Comparison of ENCODE assay signal across 17 cellular contexts in genomic region chr5:74327339-74327685, GRCh38.
DNase-seq lines count a peak whose midpoint lies in the region; ATAC-seq and TF ChIP-seq lines count a peak whose summit lies in the region.
"Had no signal": no experiment of that assay in that cellular context is flagged by ENCODE, and none has a peak within 500 bp of the region (broad histone marks: within the 10 kb centered on the region; RNA-seq: fewer than 3 reads in every experiment).

No MANE protein-coding gene starts in this region.

- TF ChIP-seq CTCF in PC-9 (conservative IDR thresholded peaks at IDR 0.05): no peak
- TF ChIP-seq CTCF in right lobe of liver (IDR thresholded peaks at IDR 0.05): no peak

- no peak for TF ChIP-seq POLR2A in right lobe of liver (IDR thresholded peaks at IDR 0.05)

- H3K79me2 ChIP-seq in PC-9 (ENCODE audit: low read depth): no peaks in the 10 kb centered on the region

- no peak overlapping the region for H3K18ac ChIP-seq in neuronal stem cell (ENCODE audit: low read length)

- DNase-seq in PC-9 (no peak), neuronal stem cell (ENCODE audit: low spot score) (no peak), right lobe of liver (no peak), OCI-M1 (lab: John Stamatoyannopoulos, UW) (no peak), AG08395 (ENCODE audit: low spot score) (no peak)
- DNase-seq in central memory CD8-positive, alpha-beta T cell (ENCODE audit: low spot score in 2 of 2): no peak
- DNase-seq in CD4-positive, alpha-beta memory T cell: no peak
- DNase-seq: DMS153, NCI-H1092, NCI-H748 treated with DMSO at 0.1 percent for 48 hours had no signal

- no peaks in the 10 kb centered on the region for H3K79me1 ChIP-seq in neuronal stem cell (ENCODE audit: low read depth, low read length)

- H3K4me1 ChIP-seq in BLaER1 treated with 17β-estradiol and CSF1 and Interleukin-3, amounts not matched to agents 10 nM and 100 nM: peaks cover 14 to 26% (median 20%) of the 10 kb centered on the region in 10 experiments
- peaks cover 40% of the 10 kb centered on the region for H3K4me1 ChIP-seq in PC-9 (replicated peaks; ENCODE audit: insufficient read depth)
- H3K4me1 ChIP-seq in neuronal stem cell (ENCODE audit: control insufficient read depth in 2 of 2, insufficient read depth in 1 of 2, low read depth in 1 of 2, low read length in 2 of 2): peaks cover 4 to 18% of the 10 kb centered on the region in 2 donors
- no peaks in the 10 kb centered on the region for H3K4me1 ChIP-seq in right lobe of liver
- H3K4me1 ChIP-seq in CD4-positive, alpha-beta memory T cell (ENCODE audit: insufficient read depth, low read length): peaks cover 13% of the 10 kb centered on the region
- H3K4me1 ChIP-seq: adrenal gland had no signal

- no peaks in the 10 kb centered on the region for H3K9me3 ChIP-seq in BLaER1 treated with 17β-estradiol and CSF1 and Interleukin-3, amounts not matched to agents 10 nM and 100 nM (replicated peaks in 1 of 11)
- H3K9me3 ChIP-seq in PC-9 (ENCODE audit: insufficient read depth, low read depth) (no peaks in the 10 kb centered on the region), neuronal stem cell (replicated peaks in 1 of 2; ENCODE audit: control insufficient read depth in 2 of 2, insufficient read depth in 1 of 2, low read depth in 1 of 2, low read length in 2 of 2) (no peaks in the 10 kb centered on the region), right lobe of liver (no peaks in the 10 kb centered on the region)
- no peaks in the 10 kb centered on the region for H3K9me3 ChIP-seq in CD4-positive, alpha-beta memory T cell (ENCODE audit: control insufficient read depth in 1 of 2, low read length in 2 of 2)
- H3K9me3 ChIP-seq: adrenal gland, neutrophil had no signal

- H3K9ac ChIP-seq in BLaER1 treated with 17β-estradiol and CSF1 and Interleukin-3, amounts not matched to agents 10 nM and 100 nM: no peak overlapping the region
- no peak overlapping the region for H3K9ac ChIP-seq in neuronal stem cell (ENCODE audit: low read depth, low read length, poor library complexity)

- peaks cover 22% of the 10 kb centered on the region for H3F3A ChIP-seq in PC-9 (ENCODE audit: insufficient read depth, low read depth)

- H3K9me3 Mint-ChIP-seq in central memory CD8-positive, alpha-beta T cell: no peaks in the 10 kb centered on the region
- no peaks in the 10 kb centered on the region for H3K9me3 Mint-ChIP-seq in CD4-positive, alpha-beta memory T cell
- H3K9me3 Mint-ChIP-seq: activated CD4-positive, alpha-beta T cell treated with anti-CD3 and anti-CD28 coated beads, Interleukin-2, amount 10 ng/mL, durations not matched to agents 24 days and 14 days; activated T-cell treated with anti-CD3 and anti-CD28 coated beads, Interleukin-2, amount 50 U/mL, for 24 hours had no signal

- no peak overlapping the region for H2AK5ac ChIP-seq in neuronal stem cell (ENCODE audit: low read depth, low read length)

- POLR2A ChIA-PET in PC-9 (lab: Charles Lee; ENCODE audit: unreplicated experiment): interaction anchor here (0.6 to 1.0 kb wide), 2 partner anchors 55 to 276 kb away, joined by 5 to 13 read pairs; no protein-coding TSS in a partner anchor
- POLR2A ChIA-PET in CD4-positive, alpha-beta memory T cell (lab: Charles Lee; ENCODE audit: partially characterized antibody): no interaction called here

- H2AFZ ChIP-seq in PC-9 (no peak overlapping the region), neuronal stem cell (ENCODE audit: low read length) (peak overlapping the region; percentile 64)

- H3K27me3 ChIP-seq in BLaER1 treated with 17β-estradiol and CSF1 and Interleukin-3, amounts not matched to agents 10 nM and 100 nM: peaks cover 0 to 20% (median 0%) of the 10 kb centered on the region in 11 experiments; a peak in 4 of 22 replicates
- no peaks in the 10 kb centered on the region for H3K27me3 ChIP-seq in PC-9 (ENCODE audit: insufficient read depth, low read depth)
- no peaks in the 10 kb centered on the region for H3K27me3 ChIP-seq in neuronal stem cell (ENCODE audit: control insufficient read depth in 3 of 3, insufficient read depth in 3 of 3, low read depth in 1 of 3, low read length in 3 of 3)
- H3K27me3 ChIP-seq in right lobe of liver: no peaks in the 10 kb centered on the region
- H3K27me3 ChIP-seq in CD4-positive, alpha-beta memory T cell (ENCODE audit: insufficient read depth, low read length): no peaks in the 10 kb centered on the region
- H3K27me3 ChIP-seq: adrenal gland had no signal

- no peak overlapping the region for H3K4ac ChIP-seq in neuronal stem cell (ENCODE audit: low read length)

- no peak for ATAC-seq in central memory CD8-positive, alpha-beta T cell (replicated peaks; ENCODE audit: extremely low read depth, poor library complexity, severe bottlenecking)
- no peak for ATAC-seq in right lobe of liver

- H3K4me3 ChIP-seq in BLaER1 treated with 17β-estradiol and CSF1 and Interleukin-3, amounts not matched to agents 10 nM and 100 nM: no peak overlapping the region
- H3K4me3 ChIP-seq in PC-9 (no peak overlapping the region), neuronal stem cell (ENCODE audit: low read length in 2 of 2) (no peak overlapping the region), right lobe of liver (no peak overlapping the region)
- no peak overlapping the region for H3K4me3 ChIP-seq in CD4-positive, alpha-beta memory T cell (ENCODE audit: low read length in 2 of 2)
- H3K4me3 ChIP-seq: adrenal gland, lung had no signal

- H2BK120ac ChIP-seq in neuronal stem cell (ENCODE audit: low read depth, low read length): no peak overlapping the region

- no peak overlapping the region for H2BK12ac ChIP-seq in neuronal stem cell (ENCODE audit: low read length)

- no peaks in the 10 kb centered on the region for H3K36me3 ChIP-seq in BLaER1 treated with 17β-estradiol and CSF1 and Interleukin-3, amounts not matched to agents 10 nM and 100 nM
- no peaks in the 10 kb centered on the region for H3K36me3 ChIP-seq in PC-9 (ENCODE audit: low read depth)
- no peaks in the 10 kb centered on the region for H3K36me3 ChIP-seq in neuronal stem cell (replicated peaks in 1 of 2; ENCODE audit: control insufficient read depth in 2 of 2, insufficient read depth in 2 of 2, low read length in 2 of 2)
- H3K36me3 ChIP-seq in right lobe of liver: no peaks in the 10 kb centered on the region
- H3K36me3 ChIP-seq in CD4-positive, alpha-beta memory T cell (ENCODE audit: insufficient read depth, low read length): no peaks in the 10 kb centered on the region
- H3K36me3 ChIP-seq: adrenal gland, neutrophil had no signal

- no peak overlapping the region for H3K23ac ChIP-seq in neuronal stem cell (ENCODE audit: low read depth, low read length, poor library complexity)

- H3K27ac ChIP-seq in BLaER1 treated with 17β-estradiol and CSF1 and Interleukin-3, amounts not matched to agents 10 nM and 100 nM: no peak overlapping the region
- peak overlapping the region; percentile 89 for H3K27ac ChIP-seq in PC-9
- no peak overlapping the region for H3K27ac ChIP-seq in neuronal stem cell (replicated peaks; ENCODE audit: low read length)
- H3K27ac ChIP-seq in right lobe of liver: no peak overlapping the region
- no peak overlapping the region for H3K27ac ChIP-seq in CD4-positive, alpha-beta memory T cell (ENCODE audit: low read depth, low read length)
- H3K27ac ChIP-seq: adrenal gland, neutrophil had no signal

- no peak overlapping the region for H4K8ac ChIP-seq in neuronal stem cell (ENCODE audit: low read depth, low read length)

- intact Hi-C loops in PC-9 (cut with micrococcal nuclease; ENCODE audit: unreplicated experiment) (loop anchor here (1.0 kb wide), 2 partner anchors 11 to 68 kb away; no protein-coding TSS in a partner anchor), right lobe of liver (cut with DNase I) (no loop called here)
- intact Hi-C loops in CD4-positive, alpha-beta memory T cell (cut with micrococcal nuclease): no loop called here

- peaks cover 0 to 6% (median 0%) of the 10 kb centered on the region in 11 experiments; a peak in 1 of 22 replicates for H4K20me1 ChIP-seq in BLaER1 treated with 17β-estradiol and CSF1 and Interleukin-3, amounts not matched to agents 10 nM and 100 nM
- no peaks in the 10 kb centered on the region for H4K20me1 ChIP-seq in PC-9 (ENCODE audit: insufficient read depth)

- H3K27ac Mint-ChIP-seq in central memory CD8-positive, alpha-beta T cell (ENCODE audit: low read depth): peak overlapping the region; percentile 41
- peak overlapping the region in 2 of 7 donors; percentile 2 to 71 for H3K27ac Mint-ChIP-seq in CD4-positive, alpha-beta memory T cell
- H3K27ac Mint-ChIP-seq: activated CD4-positive, alpha-beta T cell treated with anti-CD3 and anti-CD28 coated beads, Interleukin-2, amount 10 ng/mL, durations not matched to agents 24 days and 14 days; IgD-negative memory B cell had no signal

- H3K27me3 Mint-ChIP-seq in central memory CD8-positive, alpha-beta T cell: peaks cover 20% of the 10 kb centered on the region
- no peaks in the 10 kb centered on the region for H3K27me3 Mint-ChIP-seq in CD4-positive, alpha-beta memory T cell

- peak overlapping the region; percentile 49 for H3K4me3 Mint-ChIP-seq in central memory CD8-positive, alpha-beta T cell
- peak overlapping the region in 1 of 8 donors; percentile 0 for H3K4me3 Mint-ChIP-seq in CD4-positive, alpha-beta memory T cell
- H3K4me3 Mint-ChIP-seq: activated CD4-positive, alpha-beta T cell treated with anti-CD3 and anti-CD28 coated beads, Interleukin-2, amount 10 ng/mL, durations not matched to agents 24 days and 14 days; activated T-cell treated with anti-CD3 and anti-CD28 coated beads, Interleukin-2, amount 50 U/mL, for 24 hours had no signal

- H3K9me2 ChIP-seq in PC-9 (ENCODE audit: insufficient read depth): no peaks in the 10 kb centered on the region

- CTCF ChIA-PET in PC-9 (lab: Charles Lee): no interaction called here
- CTCF ChIA-PET in CD4-positive, alpha-beta memory T cell (lab: Charles Lee; ENCODE audit: partially characterized antibody): no interaction called here

- no CpG with 5 or more reads among the region's 2 CpGs for WGBS in neuronal stem cell (ENCODE audit: extremely low coverage in 2 of 2, insufficient read length in 2 of 2, insufficient replicate concordance in 1 of 2), 2 donors
- 64% methylated on average over 2 of the region's 2 CpGs for WGBS in right lobe of liver (ENCODE audit: insufficient coverage, low coverage, low lambda C conversion rate, missing lambda C conversion rate)

- no peak overlapping the region for H2BK5ac ChIP-seq in neuronal stem cell (ENCODE audit: low read length)

- peak overlapping the region; percentile 59 to 84 (median 79) for H3K4me2 ChIP-seq in BLaER1 treated with 17β-estradiol and CSF1 and Interleukin-3, amounts not matched to agents 10 nM and 100 nM
- peak overlapping the region; percentile 50 for H3K4me2 ChIP-seq in PC-9
- H3K4me2 ChIP-seq in neuronal stem cell (ENCODE audit: insufficient read depth, low read length, poor library complexity, severe bottlenecking): no peak overlapping the region

- H3K4me1 Mint-ChIP-seq in central memory CD8-positive, alpha-beta T cell: peaks cover 28% of the 10 kb centered on the region
- H3K4me1 Mint-ChIP-seq in CD4-positive, alpha-beta memory T cell: peaks cover 10 to 28% (median 13%) of the 10 kb centered on the region in 4 donors

- no peak overlapping the region for H2BK15ac ChIP-seq in neuronal stem cell (ENCODE audit: low read length)

- H3K36me3 Mint-ChIP-seq in central memory CD8-positive, alpha-beta T cell (ENCODE audit: insufficient read depth): peaks cover 4% of the 10 kb centered on the region
- no peaks in the 10 kb centered on the region for H3K36me3 Mint-ChIP-seq in CD4-positive, alpha-beta memory T cell
- H3K36me3 Mint-ChIP-seq: IgD-negative memory B cell had no signal

- H3K14ac ChIP-seq in neuronal stem cell (ENCODE audit: low read length): no peak overlapping the region

- BruUV-seq in PC-9 (replicated peaks; lab: Mats Ljungman, UMichigan): no TSS peak

- H4K91ac ChIP-seq in neuronal stem cell (ENCODE audit: low read depth, low read length, poor library complexity): no peak overlapping the region
